In the genomic region with DNA sequence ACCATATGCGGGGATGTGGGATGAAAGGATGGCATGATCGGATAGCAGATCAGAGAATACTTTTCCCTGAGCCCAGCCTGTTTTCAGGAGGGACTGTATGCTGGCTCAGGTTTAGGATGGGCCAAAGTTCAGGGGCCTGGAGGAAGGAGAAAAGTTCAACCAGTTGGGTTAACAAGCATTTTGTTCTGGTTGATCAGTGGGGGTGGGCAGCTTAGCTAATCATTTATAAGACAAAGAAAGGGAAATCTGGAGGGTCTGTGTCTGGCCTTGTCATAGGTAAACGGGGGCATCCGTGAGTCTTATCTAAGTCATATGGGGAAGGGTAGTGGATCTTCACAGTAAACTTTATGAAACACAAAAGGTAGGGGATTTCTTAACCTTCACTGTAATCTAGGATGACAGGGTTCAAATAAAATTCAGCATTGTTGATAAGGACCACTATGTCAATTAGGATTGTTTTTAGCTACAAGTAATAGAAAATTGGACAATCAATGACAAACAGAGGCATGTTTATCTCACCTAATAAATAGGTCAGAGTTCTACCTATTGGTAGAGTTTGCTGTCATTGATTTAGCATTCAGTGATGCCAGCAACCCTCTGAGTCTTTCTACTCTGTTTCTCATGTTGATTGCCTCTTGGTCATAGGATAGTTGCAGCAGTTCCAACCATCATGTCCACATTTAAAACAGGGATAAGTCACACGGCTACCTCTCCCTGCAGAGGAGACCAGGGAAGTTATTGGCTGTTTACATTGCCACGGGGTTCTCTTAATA, we compare ENCODE assay signal across 19 cellular contexts. TPM values are rescaled to one million over a fixed set of nuclear protein-coding genes. Genes with fewer than 3 reads are reported as not detected.
"Had no signal": no experiment of that assay in that cellular context is flagged by ENCODE, and none has a peak within 500 bp of the region (broad histone marks: within the 10 kb centered on the region; RNA-seq: fewer than 3 reads in every experiment).

No MANE protein-coding gene starts in this region.

- ATAC-seq: foreskin keratinocyte; naive thymus-derived CD4-positive, alpha-beta T cell; right cardiac atrium; stimulated activated memory B cell treated with anti-CD40 and anti-IgM and Interleukin-4, amounts not matched to agents 10 μg/mL and 1 μg/mL and 100 μg/mL, for 72 hours had no signal

- H3K9me3 ChIP-seq: left ventricle myocardium inferior, ovary had no signal

- H3K27ac ChIP-seq: coronary artery, foreskin keratinocyte, left ventricle myocardium inferior, ovary had no signal

- H3K36me3 Mint-ChIP-seq: stimulated activated memory B cell treated with anti-CD40 and anti-IgM and Interleukin-4, amounts not matched to agents 10 μg/mL and 1 μg/mL and 100 μg/mL, for 72 hours had no signal

- H3K27ac Mint-ChIP-seq: endodermal cell; naive thymus-derived CD4-positive, alpha-beta T cell; stimulated activated memory B cell treated with anti-CD40 and anti-IgM and Interleukin-4, amounts not matched to agents 10 μg/mL and 1 μg/mL and 100 μg/mL, for 72 hours; stimulated activated naive CD8-positive, alpha-beta T cell treated with anti-CD3 and anti-CD28 coated beads, Interleukin-15, Interleukin-2, amounts not matched to agents 100 ng/mL and 50 ng/mL, for 24 hours had no signal

- H3K36me3 ChIP-seq: ovary had no signal

- H3K4me3 Mint-ChIP-seq: endodermal cell; naive thymus-derived CD4-positive, alpha-beta T cell; stimulated activated memory B cell treated with anti-CD40 and anti-IgM and Interleukin-4, amounts not matched to agents 10 μg/mL and 1 μg/mL and 100 μg/mL, for 72 hours; stimulated activated naive CD8-positive, alpha-beta T cell treated with anti-CD3 and anti-CD28 coated beads, Interleukin-15, Interleukin-2, amounts not matched to agents 100 ng/mL and 50 ng/mL, for 24 hours had no signal

- FAIRE-seq: endothelial cell of umbilical vein had no signal

- H3K9me3 Mint-ChIP-seq: endodermal cell; stimulated activated memory B cell treated with anti-CD40 and anti-IgM and Interleukin-4, amounts not matched to agents 10 μg/mL and 1 μg/mL and 100 μg/mL, for 72 hours; stimulated activated naive CD8-positive, alpha-beta T cell treated with anti-CD3 and anti-CD28 coated beads, Interleukin-15, Interleukin-2, amounts not matched to agents 100 ng/mL and 50 ng/mL, for 24 hours had no signal

- H3K27me3 Mint-ChIP-seq: naive thymus-derived CD4-positive, alpha-beta T cell; stimulated activated memory B cell treated with anti-CD40 and anti-IgM and Interleukin-4, amounts not matched to agents 10 μg/mL and 1 μg/mL and 100 μg/mL, for 72 hours; stimulated activated naive CD8-positive, alpha-beta T cell treated with anti-CD3 and anti-CD28 coated beads, Interleukin-15, Interleukin-2, amounts not matched to agents 100 ng/mL and 50 ng/mL, for 24 hours had no signal

- H3K4me3 ChIP-seq: coronary artery, left ventricle myocardium inferior, lung, ovary had no signal

- H3K27me3 ChIP-seq: foreskin keratinocyte, ovary had no signal

- H3K4me1 ChIP-seq: foreskin keratinocyte had no signal

- DNase-seq: central memory CD4-positive, alpha-beta T cell; effector CD4-positive, alpha-beta T cell; endodermal cell; erythroblast; foreskin keratinocyte; kidney glomerular epithelial cell; left ventricle myocardium inferior; mesenchymal stem cell; naive thymus-derived CD4-positive, alpha-beta T cell; ovary; right cardiac atrium; stimulated activated CD4-positive, alpha-beta T cell treated with anti-CD3 and anti-CD28 coated beads, Interleukin-4, amount 100 ng/mL, for 1 hour; trophoblast cell had no signal

RNA-seq across cellular contexts. Expression of gene TMEM100, which starts 39.6 kb away (rescaled TPM):
- total RNA-seq: endothelial cell of umbilical vein; naive thymus-derived CD4-positive, alpha-beta T cell had no signal
- polyA plus RNA-seq: endothelial cell of umbilical vein; naive thymus-derived CD4-positive, alpha-beta T cell; neural cell had no signal
